In the genomic region with DNA sequence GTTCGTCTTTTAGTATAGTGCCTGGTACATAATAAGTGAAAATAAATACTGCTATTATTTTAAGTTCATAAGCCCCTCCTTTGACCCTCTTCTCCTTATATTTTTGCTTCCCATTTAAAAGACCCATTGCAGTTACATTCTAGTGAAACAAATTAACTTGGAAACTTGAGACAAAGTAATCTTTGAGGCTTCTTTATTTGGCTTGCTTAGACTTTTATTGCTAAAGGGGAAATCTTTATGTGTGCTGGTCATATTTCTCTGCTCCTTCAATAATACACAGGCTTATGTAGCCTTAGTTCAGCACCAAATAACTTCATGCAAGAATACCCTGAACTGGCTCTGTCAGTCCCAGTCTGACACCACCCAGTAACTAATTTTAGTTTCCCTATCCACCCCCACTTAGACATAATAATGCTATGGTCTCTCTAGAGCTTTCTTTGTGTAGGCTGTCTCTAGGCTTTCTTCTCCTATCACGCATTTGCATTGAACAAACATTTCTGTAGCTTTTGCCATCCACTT, we compare ENCODE assay signal across 21 cellular contexts.
A peak's percentile ranks its signal among the peaks of the same experiment; 100 is the strongest.
DNase-seq lines count a peak whose midpoint lies in the region; FAIRE-seq and TF ChIP-seq lines count a peak whose summit lies in the region.
"Had no signal": no experiment of that assay in that cellular context is flagged by ENCODE, and none has a peak within 500 bp of the region (broad histone marks: within the 10 kb centered on the region; RNA-seq: fewer than 3 reads in every experiment).

No MANE protein-coding gene starts in this region.

- no peaks in the 10 kb centered on the region for H3K36me3 ChIP-seq in HEK293 (ENCODE audit: control insufficient read depth in 2 of 2, insufficient read depth in 1 of 2, low read length in 2 of 2)
- H3K36me3 ChIP-seq: BLaER1 treated with 17β-estradiol and CSF1 and Interleukin-3, amounts not matched to agents 10 nM and 100 nM had no signal

- H3K4me3 ChIP-seq in HEK293 (ENCODE audit: low read depth, low read length): no peak overlapping the region
- H3K4me3 ChIP-seq: A549; BLaER1 treated with 17β-estradiol and CSF1 and Interleukin-3, amounts not matched to agents 10 nM and 100 nM; GM12878 had no signal

- H3K27ac ChIP-seq in 22Rv1: peak overlapping the region; percentile 58
- no peak overlapping the region for H3K27ac ChIP-seq in HEK293 (ENCODE audit: extremely low read depth, low read depth, low read length)
- H3K27ac ChIP-seq in VCaP: peak overlapping the region; percentile 83
- H3K27ac ChIP-seq: A549; BLaER1 treated with 17β-estradiol and CSF1 and Interleukin-3, amounts not matched to agents 10 nM and 100 nM had no signal

- DNase-seq in glomerular visceral epithelial cell (ENCODE audit: extremely low spot score): no peak
- no peak for DNase-seq in C1 segment of cervical spinal cord (lab: John Stamatoyannopoulos, UW)
- no peak for DNase-seq in GM12892 (ENCODE audit: insufficient read length)
- DNase-seq: AML-193; CD4-positive, alpha-beta memory T cell; CD4-positive, CD25-positive, alpha-beta regulatory T cell; CD8-positive, alpha-beta memory T cell; COR-L47; DMS 273 treated with DMSO at 0.1 percent for 48 hours; DMS153; DMS79; DND-41; EL; GDM1 had no signal

- TF ChIP-seq POLR2A in GM12892 (IDR thresholded peaks at IDR 0.05; ENCODE audit: low read depth, low read length): no peak

- peaks cover 7% of the 10 kb centered on the region; the same call in 1 of the 2 replicates for H3K4me1 ChIP-seq in HEK293 (ENCODE audit: control insufficient read depth, insufficient read depth, low read length)
- H3K4me1 ChIP-seq: A549 had no signal

- no peak for FAIRE-seq in GM12892 (lab: Jason Lieb, UNC)
- FAIRE-seq: A549, GM12878, GM19239 had no signal

- CTCF ChIA-PET in HEK293 (lab: Yijun Ruan, JAX): no interaction called here

- POLR2A ChIA-PET in HEK293 (lab: Yijun Ruan, JAX): no interaction called here

- H3K9me3 ChIP-seq in HEK293 (ENCODE audit: control insufficient read depth, insufficient read depth, low read depth, low read length): no peaks in the 10 kb centered on the region
- H3K9me3 ChIP-seq: A549; BLaER1 treated with 17β-estradiol and CSF1 and Interleukin-3, amounts not matched to agents 10 nM and 100 nM had no signal

- TF ChIP-seq CTCF in 22Rv1 (IDR thresholded peaks at IDR 0.05): no peak
- TF ChIP-seq CTCF in HEK293 (tag by site-specific recombination; IDR thresholded peaks at IDR 0.05): no peak
- TF ChIP-seq CTCF in VCaP (conservative IDR thresholded peaks at IDR 0.05): no peak

TF ChIP-seq in HEK293, 187 proteins besides CTCF, POLR2A, EP300 and RAD21 (continues in another document):
- no peak; the same call in 1 of the 2 replicates for TF ChIP-seq OVOL3 (tag by site-specific recombination; IDR thresholded peaks at IDR 0.05)
- TF ChIP-seq ZNF677 (tag by site-specific recombination; IDR thresholded peaks at IDR 0.05): no peak
- no peak for TF ChIP-seq ZNF600 (tag by site-specific recombination; IDR thresholded peaks at IDR 0.05)
- TF ChIP-seq, protein P1, sequence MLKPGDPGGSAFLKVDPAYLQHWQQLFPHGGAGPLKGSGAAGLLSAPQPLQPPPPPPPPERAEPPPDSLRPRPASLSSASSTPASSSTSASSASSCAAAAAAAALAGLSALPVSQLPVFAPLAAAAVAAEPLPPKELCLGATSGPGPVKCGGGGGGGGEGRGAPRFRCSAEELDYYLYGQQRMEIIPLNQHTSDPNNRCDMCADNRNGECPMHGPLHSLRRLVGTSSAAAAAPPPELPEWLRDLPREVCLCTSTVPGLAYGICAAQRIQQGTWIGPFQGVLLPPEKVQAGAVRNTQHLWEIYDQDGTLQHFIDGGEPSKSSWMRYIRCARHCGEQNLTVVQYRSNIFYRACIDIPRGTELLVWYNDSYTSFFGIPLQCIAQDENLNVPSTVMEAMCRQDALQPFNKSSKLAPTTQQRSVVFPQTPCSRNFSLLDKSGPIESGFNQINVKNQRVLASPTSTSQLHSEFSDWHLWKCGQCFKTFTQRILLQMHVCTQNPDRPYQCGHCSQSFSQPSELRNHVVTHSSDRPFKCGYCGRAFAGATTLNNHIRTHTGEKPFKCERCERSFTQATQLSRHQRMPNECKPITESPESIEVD (tag by site-specific recombination; IDR thresholded peaks at IDR 0.05): peak; percentile 52
- peak; percentile 58 for TF ChIP-seq OSR2 (tag by site-specific recombination; IDR thresholded peaks at IDR 0.05)
- TF ChIP-seq FEZF1 (tag by site-specific recombination; IDR thresholded peaks at IDR 0.05): peak; percentile 15; the same call in 1 of the 2 replicates
- TF ChIP-seq, protein P2, sequence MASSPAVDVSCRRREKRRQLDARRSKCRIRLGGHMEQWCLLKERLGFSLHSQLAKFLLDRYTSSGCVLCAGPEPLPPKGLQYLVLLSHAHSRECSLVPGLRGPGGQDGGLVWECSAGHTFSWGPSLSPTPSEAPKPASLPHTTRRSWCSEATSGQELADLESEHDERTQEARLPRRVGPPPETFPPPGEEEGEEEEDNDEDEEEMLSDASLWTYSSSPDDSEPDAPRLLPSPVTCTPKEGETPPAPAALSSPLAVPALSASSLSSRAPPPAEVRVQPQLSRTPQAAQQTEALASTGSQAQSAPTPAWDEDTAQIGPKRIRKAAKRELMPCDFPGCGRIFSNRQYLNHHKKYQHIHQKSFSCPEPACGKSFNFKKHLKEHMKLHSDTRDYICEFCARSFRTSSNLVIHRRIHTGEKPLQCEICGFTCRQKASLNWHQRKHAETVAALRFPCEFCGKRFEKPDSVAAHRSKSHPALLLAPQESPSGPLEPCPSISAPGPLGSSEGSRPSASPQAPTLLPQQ (tag by site-specific recombination; IDR thresholded peaks at IDR 0.05): no peak
- TF ChIP-seq, protein P3, sequence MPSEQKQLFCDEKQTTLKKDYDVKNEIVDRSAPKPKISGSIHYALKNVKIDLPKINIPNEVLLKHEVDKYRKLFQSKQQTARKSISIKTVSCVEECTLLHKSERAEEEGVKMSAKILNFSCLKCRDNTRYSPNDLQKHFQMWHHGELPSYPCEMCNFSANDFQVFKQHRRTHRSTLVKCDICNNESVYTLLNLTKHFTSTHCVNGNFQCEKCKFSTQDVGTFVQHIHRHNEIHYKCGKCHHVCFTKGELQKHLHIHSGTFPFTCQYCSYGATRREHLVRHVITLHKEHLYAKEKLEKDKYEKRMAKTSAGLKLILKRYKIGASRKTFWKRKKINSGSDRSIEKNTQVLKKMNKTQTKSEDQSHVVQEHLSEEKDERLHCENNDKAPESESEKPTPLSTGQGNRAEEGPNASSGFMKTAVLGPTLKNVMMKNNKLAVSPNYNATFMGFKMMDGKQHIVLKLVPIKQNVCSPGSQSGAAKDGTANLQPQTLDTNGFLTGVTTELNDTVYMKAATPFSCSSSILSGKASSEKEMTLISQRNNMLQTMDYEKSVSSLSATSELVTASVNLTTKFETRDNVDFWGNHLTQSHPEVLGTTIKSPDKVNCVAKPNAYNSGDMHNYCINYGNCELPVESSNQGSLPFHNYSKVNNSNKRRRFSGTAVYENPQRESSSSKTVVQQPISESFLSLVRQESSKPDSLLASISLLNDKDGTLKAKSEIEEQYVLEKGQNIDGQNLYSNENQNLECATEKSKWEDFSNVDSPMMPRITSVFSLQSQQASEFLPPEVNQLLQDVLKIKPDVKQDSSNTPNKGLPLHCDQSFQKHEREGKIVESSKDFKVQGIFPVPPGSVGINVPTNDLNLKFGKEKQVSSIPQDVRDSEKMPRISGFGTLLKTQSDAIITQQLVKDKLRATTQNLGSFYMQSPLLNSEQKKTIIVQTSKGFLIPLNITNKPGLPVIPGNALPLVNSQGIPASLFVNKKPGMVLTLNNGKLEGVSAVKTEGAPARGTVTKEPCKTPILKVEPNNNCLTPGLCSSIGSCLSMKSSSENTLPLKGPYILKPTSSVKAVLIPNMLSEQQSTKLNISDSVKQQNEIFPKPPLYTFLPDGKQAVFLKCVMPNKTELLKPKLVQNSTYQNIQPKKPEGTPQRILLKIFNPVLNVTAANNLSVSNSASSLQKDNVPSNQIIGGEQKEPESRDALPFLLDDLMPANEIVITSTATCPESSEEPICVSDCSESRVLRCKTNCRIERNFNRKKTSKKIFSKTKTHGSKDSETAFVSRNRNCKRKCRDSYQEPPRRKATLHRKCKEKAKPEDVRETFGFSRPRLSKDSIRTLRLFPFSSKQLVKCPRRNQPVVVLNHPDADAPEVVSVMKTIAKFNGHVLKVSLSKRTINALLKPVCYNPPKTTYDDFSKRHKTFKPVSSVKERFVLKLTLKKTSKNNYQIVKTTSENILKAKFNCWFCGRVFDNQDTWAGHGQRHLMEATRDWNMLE (tag by site-specific recombination; conservative IDR thresholded peaks at IDR 0.05; ENCODE audit: low read depth): 0 out of 2 replicates have a peak, but pooled peaks have one; percentile 2
- TF ChIP-seq ZNF596 (tag by site-specific recombination; IDR thresholded peaks at IDR 0.05): no peak
- TF ChIP-seq ZNF571 (tag by site-specific recombination; IDR thresholded peaks at IDR 0.05): no peak
- peak; percentile 82 for TF ChIP-seq MYNN (tag by site-specific recombination; IDR thresholded peaks at IDR 0.05; ENCODE audit: borderline replicate concordance)
- no peak for TF ChIP-seq ZNF133 (tag by site-specific recombination; IDR thresholded peaks at IDR 0.05)
- TF ChIP-seq, protein P4, sequence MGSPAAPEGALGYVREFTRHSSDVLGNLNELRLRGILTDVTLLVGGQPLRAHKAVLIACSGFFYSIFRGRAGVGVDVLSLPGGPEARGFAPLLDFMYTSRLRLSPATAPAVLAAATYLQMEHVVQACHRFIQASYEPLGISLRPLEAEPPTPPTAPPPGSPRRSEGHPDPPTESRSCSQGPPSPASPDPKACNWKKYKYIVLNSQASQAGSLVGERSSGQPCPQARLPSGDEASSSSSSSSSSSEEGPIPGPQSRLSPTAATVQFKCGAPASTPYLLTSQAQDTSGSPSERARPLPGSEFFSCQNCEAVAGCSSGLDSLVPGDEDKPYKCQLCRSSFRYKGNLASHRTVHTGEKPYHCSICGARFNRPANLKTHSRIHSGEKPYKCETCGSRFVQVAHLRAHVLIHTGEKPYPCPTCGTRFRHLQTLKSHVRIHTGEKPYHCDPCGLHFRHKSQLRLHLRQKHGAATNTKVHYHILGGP (tag by site-specific recombination; IDR thresholded peaks at IDR 0.05): no peak
- TF ChIP-seq MEIS1 (CRISPR knock-in tag; IDR thresholded peaks at IDR 0.05; ENCODE audit: borderline replicate concordance): no peak
